29 cellular contexts compared by ENCODE assay signal in the genomic region with DNA sequence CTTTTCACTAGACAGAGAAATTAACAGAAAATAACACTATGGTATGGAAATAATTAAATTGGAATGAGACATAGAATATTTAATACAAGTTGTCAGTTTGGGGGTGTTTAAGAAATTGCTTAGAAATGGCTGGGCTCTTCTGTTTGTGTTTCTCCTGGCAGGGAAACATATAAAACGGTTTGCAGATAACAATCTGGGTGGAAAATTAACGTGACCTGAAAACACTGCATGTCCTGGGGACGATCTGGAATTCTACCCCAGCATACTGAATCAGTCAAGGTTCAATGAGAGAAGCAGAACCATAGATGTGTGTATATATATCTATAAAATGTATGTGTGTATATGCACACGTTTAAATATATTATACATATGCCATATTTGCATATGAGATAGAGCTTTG.
"Had no signal": no experiment of that assay in that cellular context is flagged by ENCODE, and none has a peak within 500 bp of the region (broad histone marks: within the 10 kb centered on the region; RNA-seq: fewer than 3 reads in every experiment).

No MANE protein-coding gene starts in this region.

- DNase-seq: activated effector memory CD4-positive, alpha-beta T cell treated with anti-CD3 and anti-CD28 coated beads, Interleukin-2, amount 50 U/mL, for 16 hours; activated effector memory CD4-positive, alpha-beta T cell treated with Interleukin-2 at 50 U/mL for 16 hours; activated gamma-delta T cell; activated gamma-delta T cell treated with Interleukin-2 at 50 U/mL for 16 hours; activated naive CD4-positive, alpha-beta T cell; activated naive CD4-positive, alpha-beta T cell treated with anti-CD3 and anti-CD28 coated beads for 36 hours; activated naive CD4-positive, alpha-beta T cell treated with anti-CD3 and anti-CD28 coated beads, Interleukin-2, amount 10 ng/mL, durations not matched to agents 7 days and 5 days; activated naive CD4-positive, alpha-beta T cell treated with anti-CD3 and anti-CD28 coated beads, Interleukin-2, amount 50 U/mL, for 16 hours; activated naive CD4-positive, alpha-beta T cell treated with Interleukin-2 at 50 U/mL for 16 hours; activated naive CD8-positive, alpha-beta T cell treated with anti-CD3 and anti-CD28 coated beads for 36 hours; activated naive CD8-positive, alpha-beta T cell treated with anti-CD3 and anti-CD28 coated beads, Interleukin-2, amount 10 ng/mL, durations not matched to agents 7 days and 5 days; activated naive CD8-positive, alpha-beta T cell treated with anti-CD3 and anti-CD28 coated beads, Interleukin-2, amount 50 U/mL, for 24 hours; activated T-cell treated with anti-CD3 and anti-CD28 coated beads, Interleukin-2, amount 50 U/mL, for 24 hours; activated T-cell treated with anti-CD3 and anti-CD28 coated beads, Interleukin-2, amount 50 U/mL, for 4 hours; activated T-cell treated with anti-CD3 and anti-CD28 coated beads, Interleukin-2, amount 50 U/mL, for 48 hours; activated T-cell treated with anti-CD3 and anti-CD28 coated beads, Interleukin-2, amount 50 U/mL, for 72 hours; adrenal gland; amniotic stem cell; amygdala; anterior cingulate cortex; aorta; body of pancreas; brain microvascular endothelial cell; caudate nucleus; central memory CD4-positive, alpha-beta T cell; cerebellar nuclear complex had no signal

- H3K27ac ChIP-seq: adrenal gland, ascending aorta, body of pancreas, brain microvascular endothelial cell, breast epithelium, cardiac muscle cell had no signal
